8 cellular contexts compared by ENCODE assay signal in genomic region chr14:85744573-85744972, GRCh38.
"Had no signal": no experiment of that assay in that cellular context is flagged by ENCODE, and none has a peak within 500 bp of the region (broad histone marks: within the 10 kb centered on the region; RNA-seq: fewer than 3 reads in every experiment).

No MANE protein-coding gene starts in this region.

- H3K4me3 ChIP-seq: GM23248, GM23338, HAP-1 had no signal

- DNase-seq: GM23248, GOT3, H7, H9, HCEC 1CT, HFFc6 had no signal

- H3K9ac ChIP-seq: GM23248 had no signal

- H3K9me3 ChIP-seq: HAP-1 had no signal

- H3K27ac ChIP-seq: GM23248 had no signal

- H3K36me3 ChIP-seq: HAP-1 had no signal

- H2AFZ ChIP-seq: GM23248, GM23338 had no signal

- H3K4me2 ChIP-seq: GM23338 had no signal
